In genomic region chr14:24513009-24513408, GRCh38 we compare ENCODE assay signal across 29 cellular contexts. TPM values are rescaled to one million over a fixed set of nuclear protein-coding genes. Genes with fewer than 3 reads are reported as not detected.
DNase-seq lines count a peak whose midpoint lies in the region; ATAC-seq, FAIRE-seq and TF ChIP-seq lines count a peak whose summit lies in the region.
"Had no signal": no experiment of that assay in that cellular context is flagged by ENCODE, and none has a peak within 500 bp of the region (broad histone marks: within the 10 kb centered on the region; RNA-seq: fewer than 3 reads in every experiment).

No MANE protein-coding gene starts in this region.

- TF ChIP-seq EP300 in GM12878 (IDR thresholded peaks at IDR 0.05; ENCODE audit: borderline replicate concordance in 1 of 2, control insufficient read depth in 1 of 2, low read depth in 2 of 2, low read length in 2 of 2), result no peak

- TF ChIP-seq CTCF in GM12878 (IDR thresholded peaks at IDR 0.05 in 2 of 3, conservative IDR thresholded peaks at IDR 0.05 in 1 of 3; ENCODE audit: control insufficient read depth in 2 of 3, extremely low read depth in 1 of 3, insufficient read depth in 1 of 3, low read depth in 3 of 3, low read length in 3 of 3), result no peak

- no peak overlapping the region for H3K9ac ChIP-seq in GM12878 (ENCODE audit: control insufficient read depth, insufficient read depth, low read length)

- FAIRE-seq in GM12878 (lab: Jason Lieb, UNC) (no peak), GM12891 (lab: Jason Lieb, UNC) (no peak)

- no peaks in the 10 kb centered on the region for H3K27me3 ChIP-seq in GM12878 (replicated peaks in 1 of 2; ENCODE audit: control insufficient read depth in 2 of 2, insufficient read depth in 2 of 2, low read length in 1 of 2)
- H3K27me3 ChIP-seq: thyroid gland had no signal

- H3K36me3 ChIP-seq in GM12878 (ENCODE audit: control insufficient read depth in 2 of 2, insufficient read depth in 2 of 2, low read length in 1 of 2), result no peaks in the 10 kb centered on the region
- H3K36me3 ChIP-seq: SJSA1, thyroid gland had no signal

- RAD21 ChIA-PET in GM12878 (lab: Charles Lee; ENCODE audit: unreplicated experiment), result no interaction called here

- no peaks in the 10 kb centered on the region for H4K20me1 ChIP-seq in GM12878 (ENCODE audit: control insufficient read depth, insufficient read depth)

- intact Hi-C loops in GM12878 (cut with micrococcal nuclease; ENCODE audit: unreplicated experiment), result no loop called here

- no peaks in the 10 kb centered on the region for H3K9me3 ChIP-seq in GM12878 (replicated peaks; ENCODE audit: control insufficient read depth, insufficient read depth, low read length)
- H3K9me3 ChIP-seq: SJSA1, thyroid gland had no signal

- no peak overlapping the region for H3K4me2 ChIP-seq in GM12878 (ENCODE audit: control insufficient read depth, insufficient read depth)
- H3K4me2 ChIP-seq: smooth muscle cell had no signal

- SMC1A ChIA-PET in GM12878 (lab: Charles Lee; ENCODE audit: uncharacterized antibody, unreplicated experiment), result no interaction called here

- in situ Hi-C loops in GM12878 (cut with MboI), result loop anchor here (5.0 kb wide), 1 partner anchor 51 kb away; no protein-coding TSS in a partner anchor

- no peaks in the 10 kb centered on the region for H3K79me2 ChIP-seq in GM12878 (ENCODE audit: control insufficient read depth, insufficient read depth, low read length)

- no TSS peak for BruUV-seq in GM12878 (replicated peaks; lab: Mats Ljungman, UMichigan)

- POLR2A ChIA-PET in GM12878 (lab: Charles Lee), result no interaction called here

- WGBS in GM12878 (ENCODE audit: insufficient coverage, insufficient replicate concordance, low lambda C conversion rate, missing lambda C conversion rate), result 0% methylated on average over 2 of the region's 2 CpGs

- TF ChIP-seq POLR2A in GM12878 (IDR thresholded peaks at IDR 0.05; ENCODE audit: low read depth, low read length) (no peak), GM12891 (IDR thresholded peaks at IDR 0.05; ENCODE audit: low read depth, low read length) (no peak)

- ATAC-seq in GM12878 (no peak), HG02571 (IDR thresholded peaks at IDR 0.05; ENCODE audit: unreplicated experiment) (no peak)
- ATAC-seq: left lobe of liver; Panc1; stimulated activated naive CD8-positive, alpha-beta T cell treated with anti-CD3 and anti-CD28 coated beads, Interleukin-15, Interleukin-2, amounts not matched to agents 100 U/mL and 50 U/mL, for 24 hours; T-helper 17 cell had no signal

- CTCF ChIA-PET in GM12878 (lab: Yijun Ruan, JAX), result no interaction called here

- DNase-seq in COLO829 (ENCODE audit: low spot score) (peak; percentile 9), HK-2 (ENCODE audit: unreplicated experiment) (peak; percentile 16), GM12878 (ENCODE audit: low read depth, low spot score) (no peak), islet precursor cell (peak; percentile 62), NOMO-1 treated with DMSO at 0.1 percent for 48 hours (lab: John Stamatoyannopoulos, UW; ENCODE audit: unreplicated experiment) (no peak), GM12891 (ENCODE audit: insufficient read length, low spot score) (no peak), ureter (ENCODE audit: low spot score) (no peak)
- DNase-seq: activated CD4-positive, alpha-beta memory T cell treated with anti-CD3 and anti-CD28 coated beads for 36 hours; activated CD4-positive, CD25-positive, alpha-beta regulatory T cell; activated naive CD4-positive, alpha-beta T cell treated with Interleukin-2 at 50 U/mL for 16 hours; activated T-cell treated with anti-CD3 and anti-CD28 coated beads, Interleukin-2, amount 50 U/mL, for 1 hour; CD4-positive, CD25-positive, alpha-beta regulatory T cell; HCEC 1CT; IMR-90; midbrain; MV-4-11; NCI-H187 treated with DMSO at 0.1 percent for 48 hours; NCI-H226; NCI-H774; stimulated activated CD4-positive, alpha-beta T cell treated with anti-CD3 and anti-CD28 coated beads, Interleukin-2, amount 100 ng/mL, for 48 hours; stimulated activated naive CD8-positive, alpha-beta T cell treated with anti-CD3 and anti-CD28 coated beads, Interleukin-15, Interleukin-2, amounts not matched to agents 100 U/mL and 50 U/mL, for 24 hours; T-helper 17 cell; thyroid gland had no signal

- TF ChIP-seq RAD21 in GM12878 (IDR thresholded peaks at IDR 0.05; ENCODE audit: insufficient read depth, low read depth, low read length), result no peak

- H3K27ac ChIP-seq in GM12878 (ENCODE audit: control insufficient read depth, insufficient read depth), result no peak overlapping the region
- H3K27ac ChIP-seq: HL-60, SJSA1, thyroid gland had no signal

- no peaks in the 10 kb centered on the region; the same call in 1 of the 2 replicates for H3K4me1 ChIP-seq in GM12878 (ENCODE audit: control insufficient read depth, insufficient read depth, low read length)
- H3K4me1 ChIP-seq: SJSA1, thyroid gland had no signal

- H2AFZ ChIP-seq in GM12878 (ENCODE audit: control insufficient read depth, low read depth, low read length), result no peak overlapping the region

- no peak overlapping the region for H3K4me3 ChIP-seq in GM12878
- H3K4me3 ChIP-seq: SJSA1, smooth muscle cell, thyroid gland had no signal

TF ChIP-seq in GM12878, 131 proteins besides CTCF, POLR2A, EP300 and RAD21 (continues in another document):
- TF ChIP-seq REST (IDR thresholded peaks at IDR 0.05; ENCODE audit: low read depth, low read length), result peak; percentile 85
- TF ChIP-seq TCF7 (IDR thresholded peaks at IDR 0.05; ENCODE audit: borderline replicate concordance), result no peak

TF ChIP-seq in GM12891, 5 proteins besides CTCF, POLR2A, EP300 and RAD21:
- TF ChIP-seq TAF1 (IDR thresholded peaks at IDR 0.05; ENCODE audit: low read depth, low read length) (no peak), POLR2AphosphoS5 (IDR thresholded peaks at IDR 0.05; ENCODE audit: low read depth, low read length) (no peak), SPI1 (IDR thresholded peaks at IDR 0.05; ENCODE audit: low read depth, low read length) (no peak), PAX5 (IDR thresholded peaks at IDR 0.05; ENCODE audit: insufficient read depth, low read length, severe bottlenecking) (no peak)

RNA-seq across cellular contexts. Expression of gene CMA1, which starts 4.9 kb away (rescaled TPM):
- total RNA-seq in GM12878 (2013; cell fraction: nucleolus; rRNA removed), result not detected in 2 replicates
- not detected in 2 replicates for total RNA-seq in GM12878 (2014; rRNA removed)
- total RNA-seq in GM12878 (2014; rRNA removed; fragmentation: Illumina TruSeq; extraction: Trizol), result not detected in 2 replicates
- total RNA-seq in GM12878 (2021), result not detected in 2 replicates
- polyA plus RNA-seq in GM12878 (2011; ENCODE audit: low read depth), result not detected
- not detected in 2 replicates for polyA plus RNA-seq in GM12878 (2011; rRNA removed)
- 0.12 TPM in 1 of 2 replicates, not detected in the other for polyA plus RNA-seq in GM12878 (2011; cell fraction: cytosol; rRNA removed)
- polyA plus RNA-seq in GM12878 (2011; cell fraction: nucleus; rRNA removed), result not detected in 2 replicates
- 0.18 and 0.21 TPM in 2 replicates for polyA plus RNA-seq in GM12878 (2012)
- polyA plus RNA-seq in GM12878 (2014; fragmentation: Illumina TruSeq; extraction: Trizol), result not detected in 2 replicates
- not detected for polyA plus RNA-seq in GM12878 (2014; fragmentation: Nextera tagmentation; extraction: Ambion mirVana)
- polyA plus RNA-seq in GM12878 (2014; rRNA removed), result not detected in 2 replicates
- polyA plus RNA-seq in GM12878 (2016; fragmentation: Nextera tagmentation; extraction: Ambion mirVana), result not detected
- not detected in 2 replicates for polyA minus RNA-seq in GM12878 (2011; rRNA and poly(A)+ RNA removed)
- polyA minus RNA-seq in GM12878 (2011; cell fraction: cytosol; rRNA and poly(A)+ RNA removed), result not detected in 2 replicates
- not detected in 2 replicates for polyA minus RNA-seq in GM12878 (2011; cell fraction: nucleus; rRNA and poly(A)+ RNA removed)
- 0.50 TPM for polyA plus RNA-seq in GM12891 (2012; ENCODE audit: low read depth, missing spikeins)
- total RNA-seq in ureter, result 2.2 TPM
- total RNA-seq: activated CD4-positive, alpha-beta memory T cell treated with anti-CD3 and anti-CD28 coated beads for 36 hours; CD4-positive, CD25-positive, alpha-beta regulatory T cell; IMR-90; left lobe of liver; SJSA1; smooth muscle cell; T-helper 17 cell; thyroid gland had no signal
- polyA plus RNA-seq: CD4-positive, CD25-positive, alpha-beta regulatory T cell; IMR-90; smooth muscle cell had no signal

Comparison
In these comparisons a context has a peak if more than half of its experiments do, and no peak if none do; other contexts are left out.
1. DNase-seq: peak in COLO829 (single experiment), HK-2 (single experiment) and islet precursor cell (single experiment); none in GM12878 (single experiment), NOMO-1 treated with DMSO at 0.1 percent for 48 hours (single experiment), GM12891 (single experiment) and ureter (single experiment).